Comparison of ENCODE assay signal across 1 cellular context in genomic region chr10:119538632-119539358, GRCh38.
TF ChIP-seq lines count a peak whose summit lies in the region.

No MANE protein-coding gene starts in this region.

TF ChIP-seq in HCT116, 20 proteins besides CTCF, POLR2A, EP300 and RAD21 (continued from another document):
- TF ChIP-seq REST (IDR thresholded peaks at IDR 0.05; ENCODE audit: low read depth): no peak
- no peak for TF ChIP-seq ELF1 (IDR thresholded peaks at IDR 0.05; ENCODE audit: borderline replicate concordance, low read depth)
